Comparison of ENCODE assay signal across 21 cellular contexts in the genomic region with DNA sequence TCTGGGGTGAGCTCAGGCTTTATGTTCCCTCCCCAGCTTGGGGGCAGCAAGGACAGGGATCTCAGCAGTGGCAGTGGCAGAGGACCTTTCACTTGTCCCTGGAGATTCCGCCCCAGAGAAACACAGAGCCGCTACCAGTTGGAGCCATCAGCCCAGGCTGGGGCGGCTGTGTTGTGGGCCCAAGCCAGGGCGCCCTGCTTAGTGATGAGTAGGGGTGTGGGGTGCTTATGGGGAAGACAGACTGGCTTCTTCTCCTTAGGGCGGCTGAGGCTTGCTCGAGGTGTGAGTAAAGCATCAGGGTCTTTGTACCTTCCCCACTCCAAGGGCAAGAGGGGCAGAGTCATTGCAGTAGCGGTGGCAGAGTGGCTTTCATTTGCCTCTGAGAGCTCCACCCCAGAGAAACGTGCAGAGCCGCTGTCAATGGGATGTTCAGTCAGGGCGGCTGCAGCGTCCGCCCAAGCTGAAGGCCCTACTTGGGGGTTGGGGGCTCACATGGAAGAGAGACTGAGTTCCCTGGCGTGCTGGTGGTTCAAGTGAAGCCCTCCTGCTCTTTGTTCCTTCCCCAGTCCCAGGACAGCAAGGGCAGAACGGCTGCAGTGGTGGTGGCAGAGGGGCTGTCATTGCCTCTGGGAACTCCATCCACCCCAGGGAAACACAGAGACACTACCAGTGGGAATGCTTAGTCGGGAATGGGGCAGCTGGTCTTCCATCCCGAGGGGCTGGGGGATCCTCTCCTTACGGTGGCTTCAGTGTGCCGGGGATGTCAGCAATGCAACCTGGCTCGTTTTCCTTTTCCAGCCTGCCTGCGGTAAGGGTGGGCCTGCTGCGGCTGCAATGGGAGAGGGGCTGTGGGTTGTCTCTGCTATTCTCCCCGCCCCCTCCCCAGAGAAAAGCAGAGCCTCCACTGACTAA.
"Had no signal": no experiment of that assay in that cellular context is flagged by ENCODE, and none has a peak within 500 bp of the region (broad histone marks: within the 10 kb centered on the region; RNA-seq: fewer than 3 reads in every experiment).

No MANE protein-coding gene starts in this region.

- H3K9me3 ChIP-seq: adrenal gland, mucosa of descending colon, pancreas, right lobe of liver, thyroid gland had no signal

- H3K4me3 ChIP-seq: adrenal gland, cardiac muscle cell, dorsolateral prefrontal cortex, mucosa of descending colon, pancreas, right lobe of liver, smooth muscle cell, thyroid gland had no signal

- H3K36me3 ChIP-seq: adrenal gland, cardiac muscle cell, pancreas, right lobe of liver, thyroid gland had no signal

- H3K4me1 ChIP-seq: pancreas, right lobe of liver, thyroid gland had no signal

- DNase-seq: activated CD4-positive, alpha-beta T cell treated with anti-CD3 and anti-CD28 coated beads, Interleukin-2, amount 50 U/mL, for 1 hour; activated CD4-positive, CD25-positive, alpha-beta regulatory T cell treated with anti-CD3 and anti-CD28 coated beads, Interleukin-2, amount 50 U/mL, for 72 hours; activated CD8-positive, alpha-beta memory T cell treated with anti-CD3 and anti-CD28 coated beads for 24 hours; activated CD8-positive, alpha-beta memory T cell treated with anti-CD3 and anti-CD28 coated beads, Interleukin-2, amount 50 U/mL, for 48 hours; activated effector memory CD4-positive, alpha-beta T cell treated with anti-CD3 and anti-CD28 coated beads, Interleukin-2, amount 50 U/mL, for 16 hours; activated T-cell treated with anti-CD3 and anti-CD28 coated beads, Interleukin-2, amount 50 U/mL, for 72 hours; foreskin fibroblast; left cardiac atrium; stimulated activated CD4-positive, alpha-beta T cell treated with anti-CD3 and anti-CD28 coated beads, Interleukin-4, amount 100 ng/mL, for 4 hours; stimulated activated naive B cell treated with anti-CD40 and anti-IgM and Interleukin-4, amounts not matched to agents 10 μg/mL and 1 μg/mL and 100 μg/mL, for 72 hours; T-helper 1 cell; T-helper 9 cell; thyroid gland had no signal

- H3K27ac ChIP-seq: cardiac muscle cell, dorsolateral prefrontal cortex, pancreas, right lobe of liver, thyroid gland had no signal

- H3K4me2 ChIP-seq: smooth muscle cell had no signal

- ATAC-seq: activated T-cell treated with anti-CD3 and anti-CD28 coated beads, Interleukin-2, amount 50 U/mL, for 72 hours; left cardiac atrium; mucosa of descending colon; stimulated activated naive B cell treated with anti-CD40 and anti-IgM and Interleukin-4, amounts not matched to agents 10 μg/mL and 1 μg/mL and 100 μg/mL, for 72 hours had no signal

- H3K27me3 ChIP-seq: adrenal gland, cardiac muscle cell, dorsolateral prefrontal cortex, pancreas, right lobe of liver, thyroid gland had no signal

- FAIRE-seq: pancreas, urothelium cell line had no signal
